Comparison of ENCODE assay signal across 20 cellular contexts in genomic region chr10:47379445-47379785, GRCh38. TPM values are rescaled to one million over a fixed set of nuclear protein-coding genes. Genes with fewer than 3 reads are reported as not detected.
"Had no signal": no experiment of that assay in that cellular context is flagged by ENCODE, and none has a peak within 500 bp of the region (broad histone marks: within the 10 kb centered on the region; RNA-seq: fewer than 3 reads in every experiment).

No MANE protein-coding gene starts in this region.

- H3K36me3 ChIP-seq: adrenal gland, colonic mucosa, esophagus squamous epithelium, lower lobe of right lung, neural progenitor cell, ovary, tibial artery, WERI-Rb-1 had no signal

- H3K27me3 ChIP-seq: colonic mucosa, ovary had no signal

- H3K4me1 ChIP-seq: neural progenitor cell had no signal

- ATAC-seq: lower lobe of right lung, T-helper 17 cell had no signal

- H3K9me3 ChIP-seq: adrenal gland, colonic mucosa, esophagus squamous epithelium, lower lobe of right lung, ovary, tibial artery had no signal

- H3K27ac ChIP-seq: adrenal gland, colonic mucosa, esophagus squamous epithelium, lower lobe of right lung, neural progenitor cell, ovary, tibial artery, WERI-Rb-1 had no signal

- H3K4me3 ChIP-seq: adrenal gland, colonic mucosa, esophagus squamous epithelium, lower lobe of right lung, neural progenitor cell, ovary, tibial artery had no signal

- DNase-seq: activated CD4-positive, alpha-beta T cell treated with anti-CD3 and anti-CD28 coated beads for 4 hours; effector CD4-positive, alpha-beta T cell; esophagus squamous epithelium; immature natural killer cell; lower lobe of right lung; SIG-M5; stimulated activated CD4-positive, alpha-beta T cell treated with anti-CD3 and anti-CD28 coated beads, Interleukin-1b, Interleukin-23, amount 100 ng/mL, for 48 hours; T-helper 17 cell; WERI-Rb-1 had no signal

RNA-seq across cellular contexts. Expression of gene ZNF488, which starts 4.7 kb away (rescaled TPM):
- total RNA-seq: pulmonary artery endothelial cell, T-helper 17 cell had no signal
- polyA plus RNA-seq: immature natural killer cell had no signal

RNA-seq across cellular contexts. Expression of gene RBP3, which starts 31.3 kb away (rescaled TPM):
- total RNA-seq: activated T-helper 2 cell treated with anti-CD3 and anti-CD28 coated beads, Interferon-gamma antibody, Interleukin-2, Interleukin-4, amounts not matched to agents 10 μg/mL and 5 μg/mL and 100 μg/mL, durations not matched to agents 14 hours and 24 hours and 36 hours; cardiac septum; colonic mucosa; endothelial cell of umbilical vein; esophagus squamous epithelium; fibroblast of villous mesenchyme; lower lobe of right lung; ovary; pulmonary artery endothelial cell; sciatic nerve; T-helper 17 cell had no signal
- polyA plus RNA-seq: adrenal gland, endothelial cell of umbilical vein, immature natural killer cell, ovary had no signal

RNA-seq across cellular contexts. Expression of gene GDF2, which starts 57.2 kb away (rescaled TPM):
- total RNA-seq: activated T-helper 2 cell treated with anti-CD3 and anti-CD28 coated beads, Interferon-gamma antibody, Interleukin-2, Interleukin-4, amounts not matched to agents 10 μg/mL and 5 μg/mL and 100 μg/mL, durations not matched to agents 14 hours and 24 hours and 36 hours; adrenal gland; cardiac septum; colonic mucosa; endothelial cell of umbilical vein; esophagus squamous epithelium; fibroblast of villous mesenchyme; lower lobe of right lung; ovary; pulmonary artery endothelial cell; sciatic nerve; T-helper 17 cell had no signal
- polyA plus RNA-seq: adrenal gland, endothelial cell of umbilical vein, immature natural killer cell, ovary had no signal
